Comparison of ENCODE assay signal across 8 cellular contexts in the genomic region with DNA sequence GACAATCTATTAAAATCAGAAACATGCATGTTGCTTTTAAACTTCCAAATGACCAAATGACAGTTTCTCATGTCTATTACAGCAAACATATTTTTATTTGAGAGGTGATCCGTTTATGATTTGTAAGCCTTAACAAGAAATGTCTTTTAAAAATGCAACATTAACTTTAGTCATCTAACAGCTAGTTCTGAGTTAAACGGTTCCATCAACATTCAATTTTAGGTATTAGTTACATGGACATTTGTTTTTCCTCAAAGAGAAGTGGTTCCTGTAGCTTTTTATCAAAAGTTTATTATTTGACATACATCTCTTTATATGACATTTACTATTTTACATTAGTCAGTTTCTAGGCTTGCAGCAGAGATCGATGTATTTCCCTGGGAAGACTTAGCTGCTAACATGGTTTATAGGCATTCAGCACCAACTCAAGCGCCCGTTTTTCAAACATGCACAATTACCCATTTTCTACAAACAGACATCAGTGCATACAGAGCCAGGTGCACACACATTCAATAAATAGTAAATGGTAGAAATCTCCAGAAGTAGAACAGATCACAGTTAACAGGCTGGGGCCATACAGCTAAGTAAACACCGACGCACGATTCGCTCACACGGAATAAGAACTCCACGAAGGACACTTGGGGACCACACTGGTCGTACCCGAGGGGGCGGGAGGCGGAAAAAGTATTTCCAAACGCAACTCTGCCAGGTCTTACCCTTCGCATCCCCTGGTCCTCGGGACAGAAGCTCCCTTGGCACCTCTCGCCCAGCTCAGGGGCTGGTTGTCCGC. TPM values are rescaled to one million over a fixed set of nuclear protein-coding genes. Genes with fewer than 3 reads are reported as not detected.
DNase-seq lines count a peak whose midpoint lies in the region; ATAC-seq and TF ChIP-seq lines count a peak whose summit lies in the region.

No MANE protein-coding gene starts in this region.

- TF ChIP-seq CTCF in chondrocyte (IDR thresholded peaks at IDR 0.05) (no peak), nephron progenitor cell (IDR thresholded peaks at IDR 0.05) (no peak)

- H3K4me3 Mint-ChIP-seq in chondrocyte (ENCODE audit: unreplicated experiment) = peak overlapping the region; percentile 68
- H3K4me3 Mint-ChIP-seq in nephron progenitor cell = peak overlapping the region; percentile 90

- peak overlapping the region; percentile 94; the same call in 1 of the 2 replicates for H2AFZ ChIP-seq in Karpas-422 (ENCODE audit: low read length)

- no peaks in the 10 kb centered on the region for H3K79me2 ChIP-seq in Karpas-422 (ENCODE audit: low read length)

- no peak overlapping the region for H3K27ac Mint-ChIP-seq in chondrocyte (ENCODE audit: unreplicated experiment)
- peak overlapping the region; percentile 4 for H3K27ac Mint-ChIP-seq in nephron progenitor cell

- ATAC-seq in GM18861 (IDR thresholded peaks at IDR 0.05; ENCODE audit: unreplicated experiment) = no peak

- no peaks in the 10 kb centered on the region for H3K27me3 ChIP-seq in Karpas-422 (ENCODE audit: low read length)

- no peaks in the 10 kb centered on the region for H4K20me1 ChIP-seq in Karpas-422 (ENCODE audit: insufficient read depth, low read depth, low read length)

- H3K4me3 ChIP-seq in Karpas-422 (ENCODE audit: low read length) = peak overlapping the region; percentile 72

- H3K9me2 ChIP-seq in Karpas-422 (replicated peaks; ENCODE audit: insufficient read depth, low read length) = no peaks in the 10 kb centered on the region

- H3K36me3 Mint-ChIP-seq in chondrocyte (ENCODE audit: low read depth) (no peaks in the 10 kb centered on the region), nephron progenitor cell (ENCODE audit: low read depth) (no peaks in the 10 kb centered on the region)

- DNase-seq in NCI-H1092 treated with DMSO at 0.1 percent for 48 hours (lab: John Stamatoyannopoulos, UW) (peak; percentile 50), NCI-H1092 (lab: John Stamatoyannopoulos, UW) (no peak), Karpas-422 (no peak), chondrocyte (ENCODE audit: low spot score) (no peak), nephron progenitor cell (no peak), medulla oblongata (ENCODE audit: extremely low spot score) (no peak), NCI-H1930 (lab: John Stamatoyannopoulos, UW) (no peak)

- H3K9ac ChIP-seq in Karpas-422 (ENCODE audit: low read length) = peak overlapping the region; percentile 54

- H3K4me2 ChIP-seq in Karpas-422 (ENCODE audit: low read depth, low read length, poor library complexity, severe bottlenecking) = peak overlapping the region; percentile 80

- no peaks in the 10 kb centered on the region for H3K36me3 ChIP-seq in Karpas-422 (ENCODE audit: insufficient read depth, low read length)

- peaks cover 69% of the 10 kb centered on the region for H3K27me3 Mint-ChIP-seq in chondrocyte (ENCODE audit: low read depth)
- H3K27me3 Mint-ChIP-seq in nephron progenitor cell (ENCODE audit: low read depth, poor library complexity) = peaks cover 46% of the 10 kb centered on the region

- no peaks in the 10 kb centered on the region for H3K9me3 Mint-ChIP-seq in chondrocyte (ENCODE audit: low read depth)
- H3K9me3 Mint-ChIP-seq in nephron progenitor cell = no peaks in the 10 kb centered on the region

- peaks cover 31% of the 10 kb centered on the region for H3K4me1 ChIP-seq in Karpas-422 (ENCODE audit: low read length)

- no peak overlapping the region for H3K27ac ChIP-seq in Karpas-422 (ENCODE audit: low read length)

- H3K4me1 Mint-ChIP-seq in chondrocyte (ENCODE audit: low read depth) (peaks cover 10% of the 10 kb centered on the region), nephron progenitor cell (peaks cover 36% of the 10 kb centered on the region)

- no peaks in the 10 kb centered on the region for H3K9me3 ChIP-seq in Karpas-422 (ENCODE audit: low read length)

RNA-seq across cellular contexts. Expression of a gene that starts 0.9 kb away (rescaled TPM):
- total RNA-seq in Karpas-422 (2014; rRNA removed; shearing (Covaris generic); ENCODE audit: low replicate concordance) = 1.3 and 2.5 TPM in 2 replicates
- total RNA-seq in chondrocyte = not detected in 3 replicates
